ENCODE assay signal across 1 cellular context in genomic region chr1:53430779-53431178, GRCh38.
TF ChIP-seq lines count a peak whose summit lies in the region.

No MANE protein-coding gene starts in this region.

TF ChIP-seq in WTC11, 78 proteins besides CTCF, POLR2A, EP300 and RAD21 (continued from another document):
- TF ChIP-seq, protein P1, sequence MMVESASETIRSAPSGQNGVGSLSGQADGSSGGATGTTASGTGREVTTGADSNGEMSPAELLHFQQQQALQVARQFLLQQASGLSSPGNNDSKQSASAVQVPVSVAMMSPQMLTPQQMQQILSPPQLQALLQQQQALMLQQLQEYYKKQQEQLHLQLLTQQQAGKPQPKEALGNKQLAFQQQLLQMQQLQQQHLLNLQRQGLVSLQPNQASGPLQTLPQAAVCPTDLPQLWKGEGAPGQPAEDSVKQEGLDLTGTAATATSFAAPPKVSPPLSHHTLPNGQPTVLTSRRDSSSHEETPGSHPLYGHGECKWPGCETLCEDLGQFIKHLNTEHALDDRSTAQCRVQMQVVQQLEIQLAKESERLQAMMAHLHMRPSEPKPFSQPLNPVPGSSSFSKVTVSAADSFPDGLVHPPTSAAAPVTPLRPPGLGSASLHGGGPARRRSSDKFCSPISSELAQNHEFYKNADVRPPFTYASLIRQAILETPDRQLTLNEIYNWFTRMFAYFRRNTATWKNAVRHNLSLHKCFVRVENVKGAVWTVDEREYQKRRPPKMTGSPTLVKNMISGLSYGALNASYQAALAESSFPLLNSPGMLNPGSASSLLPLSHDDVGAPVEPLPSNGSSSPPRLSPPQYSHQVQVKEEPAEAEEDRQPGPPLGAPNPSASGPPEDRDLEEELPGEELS (CRISPR knock-in tag; IDR thresholded peaks at IDR 0.05): peak; percentile 87; the same call in 1 of the 2 replicates
- TF ChIP-seq NR1H2 (CRISPR knock-in tag; IDR thresholded peaks at IDR 0.05) (no peak), NR3C1 (CRISPR knock-in tag; conservative IDR thresholded peaks at IDR 0.05; ENCODE audit: low read depth) (no peak), TEAD1 (CRISPR knock-in tag; IDR thresholded peaks at IDR 0.05) (peak; percentile 93; the same call in 1 of the 2 replicates), E2F5 (CRISPR knock-in tag; IDR thresholded peaks at IDR 0.05) (no peak), FOXP1 (CRISPR knock-in tag; IDR thresholded peaks at IDR 0.05; ENCODE audit: borderline replicate concordance) (no peak), ZNF423 (CRISPR knock-in tag; IDR thresholded peaks at IDR 0.05) (no peak), TEAD4 (CRISPR knock-in tag; IDR thresholded peaks at IDR 0.05) (no peak), SMAD3 (CRISPR knock-in tag; IDR thresholded peaks at IDR 0.05; ENCODE audit: borderline replicate concordance) (no peak), EMX1 (CRISPR knock-in tag; IDR thresholded peaks at IDR 0.05) (no peak), ZNF138 (CRISPR knock-in tag; conservative IDR thresholded peaks at IDR 0.05) (no peak), ZNF317 (CRISPR knock-in tag; IDR thresholded peaks at IDR 0.05; ENCODE audit: borderline replicate concordance, low read depth) (no peak), ZNF263 (CRISPR knock-in tag; IDR thresholded peaks at IDR 0.05; ENCODE audit: low read depth) (no peak), CBFB (CRISPR knock-in tag; IDR thresholded peaks at IDR 0.05; ENCODE audit: low read depth) (0 out of 2 replicates have a peak, but pooled peaks have one; percentile 77), TCF7 (CRISPR knock-in tag; IDR thresholded peaks at IDR 0.05; ENCODE audit: low read depth) (no peak), HMGA2 (CRISPR knock-in tag; IDR thresholded peaks at IDR 0.05) (no peak), TP53 (CRISPR knock-in tag; IDR thresholded peaks at IDR 0.05) (0 out of 2 replicates have a peak, but pooled peaks have one; percentile 34), USF2 (CRISPR knock-in tag; IDR thresholded peaks at IDR 0.05) (no peak), ZBTB43 (CRISPR knock-in tag; IDR thresholded peaks at IDR 0.05) (no peak), JUN (CRISPR knock-in tag; IDR thresholded peaks at IDR 0.05) (no peak), ESRRA (CRISPR knock-in tag; IDR thresholded peaks at IDR 0.05; ENCODE audit: borderline replicate concordance) (no peak), ATF2 (CRISPR knock-in tag; IDR thresholded peaks at IDR 0.05; ENCODE audit: borderline replicate concordance, low read depth) (no peak), MYBL2 (CRISPR knock-in tag; IDR thresholded peaks at IDR 0.05) (no peak), SP1 (CRISPR knock-in tag; conservative IDR thresholded peaks at IDR 0.05) (0 out of 2 replicates have a peak, but pooled peaks have one; percentile 17)
- TF ChIP-seq, protein P2, sequence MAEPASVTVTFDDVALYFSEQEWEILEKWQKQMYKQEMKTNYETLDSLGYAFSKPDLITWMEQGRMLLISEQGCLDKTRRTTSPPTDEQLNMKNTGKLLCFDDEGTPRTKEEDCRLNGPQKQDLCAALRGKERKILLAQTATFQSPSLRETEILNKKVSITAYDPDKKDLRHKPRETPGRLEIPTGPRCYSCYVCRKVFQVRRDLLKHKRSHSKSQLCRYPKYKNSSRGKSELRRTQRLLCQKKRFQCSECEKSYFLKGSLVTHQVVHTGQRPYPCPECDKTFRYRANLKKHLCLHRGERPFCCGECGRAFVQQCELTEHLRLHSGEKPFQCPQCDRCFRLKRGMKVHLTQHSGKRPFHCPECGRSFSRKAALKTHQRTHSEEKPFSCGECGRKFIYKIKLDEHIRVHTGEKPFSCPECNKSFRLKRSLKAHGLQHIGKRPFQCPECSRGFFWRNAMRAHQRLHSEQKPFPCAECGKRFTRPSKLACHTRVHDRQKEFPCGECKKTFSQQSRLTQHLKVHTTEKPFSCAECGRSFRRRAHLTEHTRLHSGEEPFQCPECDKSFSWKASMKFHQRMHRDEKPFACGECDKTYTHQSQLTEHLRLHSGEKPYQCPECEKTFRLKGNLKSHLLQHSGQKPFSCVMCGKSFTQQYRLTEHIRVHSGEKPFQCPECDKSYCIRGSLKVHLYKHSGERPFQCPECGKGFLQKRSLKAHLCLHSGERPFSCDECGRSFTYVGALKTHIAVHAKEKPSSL (CRISPR knock-in tag; conservative IDR thresholded peaks at IDR 0.05): no peak
- TF ChIP-seq, protein P3, sequence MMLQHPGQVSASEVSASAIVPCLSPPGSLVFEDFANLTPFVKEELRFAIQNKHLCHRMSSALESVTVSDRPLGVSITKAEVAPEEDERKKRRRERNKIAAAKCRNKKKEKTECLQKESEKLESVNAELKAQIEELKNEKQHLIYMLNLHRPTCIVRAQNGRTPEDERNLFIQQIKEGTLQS (CRISPR knock-in tag; conservative IDR thresholded peaks at IDR 0.05): no peak
- TF ChIP-seq, protein P4, sequence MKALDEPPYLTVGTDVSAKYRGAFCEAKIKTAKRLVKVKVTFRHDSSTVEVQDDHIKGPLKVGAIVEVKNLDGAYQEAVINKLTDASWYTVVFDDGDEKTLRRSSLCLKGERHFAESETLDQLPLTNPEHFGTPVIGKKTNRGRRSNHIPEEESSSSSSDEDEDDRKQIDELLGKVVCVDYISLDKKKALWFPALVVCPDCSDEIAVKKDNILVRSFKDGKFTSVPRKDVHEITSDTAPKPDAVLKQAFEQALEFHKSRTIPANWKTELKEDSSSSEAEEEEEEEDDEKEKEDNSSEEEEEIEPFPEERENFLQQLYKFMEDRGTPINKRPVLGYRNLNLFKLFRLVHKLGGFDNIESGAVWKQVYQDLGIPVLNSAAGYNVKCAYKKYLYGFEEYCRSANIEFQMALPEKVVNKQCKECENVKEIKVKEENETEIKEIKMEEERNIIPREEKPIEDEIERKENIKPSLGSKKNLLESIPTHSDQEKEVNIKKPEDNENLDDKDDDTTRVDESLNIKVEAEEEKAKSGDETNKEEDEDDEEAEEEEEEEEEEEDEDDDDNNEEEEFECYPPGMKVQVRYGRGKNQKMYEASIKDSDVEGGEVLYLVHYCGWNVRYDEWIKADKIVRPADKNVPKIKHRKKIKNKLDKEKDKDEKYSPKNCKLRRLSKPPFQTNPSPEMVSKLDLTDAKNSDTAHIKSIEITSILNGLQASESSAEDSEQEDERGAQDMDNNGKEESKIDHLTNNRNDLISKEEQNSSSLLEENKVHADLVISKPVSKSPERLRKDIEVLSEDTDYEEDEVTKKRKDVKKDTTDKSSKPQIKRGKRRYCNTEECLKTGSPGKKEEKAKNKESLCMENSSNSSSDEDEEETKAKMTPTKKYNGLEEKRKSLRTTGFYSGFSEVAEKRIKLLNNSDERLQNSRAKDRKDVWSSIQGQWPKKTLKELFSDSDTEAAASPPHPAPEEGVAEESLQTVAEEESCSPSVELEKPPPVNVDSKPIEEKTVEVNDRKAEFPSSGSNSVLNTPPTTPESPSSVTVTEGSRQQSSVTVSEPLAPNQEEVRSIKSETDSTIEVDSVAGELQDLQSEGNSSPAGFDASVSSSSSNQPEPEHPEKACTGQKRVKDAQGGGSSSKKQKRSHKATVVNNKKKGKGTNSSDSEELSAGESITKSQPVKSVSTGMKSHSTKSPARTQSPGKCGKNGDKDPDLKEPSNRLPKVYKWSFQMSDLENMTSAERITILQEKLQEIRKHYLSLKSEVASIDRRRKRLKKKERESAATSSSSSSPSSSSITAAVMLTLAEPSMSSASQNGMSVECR (CRISPR knock-in tag; IDR thresholded peaks at IDR 0.05; ENCODE audit: borderline replicate concordance): no peak
- TF ChIP-seq, protein P5, sequence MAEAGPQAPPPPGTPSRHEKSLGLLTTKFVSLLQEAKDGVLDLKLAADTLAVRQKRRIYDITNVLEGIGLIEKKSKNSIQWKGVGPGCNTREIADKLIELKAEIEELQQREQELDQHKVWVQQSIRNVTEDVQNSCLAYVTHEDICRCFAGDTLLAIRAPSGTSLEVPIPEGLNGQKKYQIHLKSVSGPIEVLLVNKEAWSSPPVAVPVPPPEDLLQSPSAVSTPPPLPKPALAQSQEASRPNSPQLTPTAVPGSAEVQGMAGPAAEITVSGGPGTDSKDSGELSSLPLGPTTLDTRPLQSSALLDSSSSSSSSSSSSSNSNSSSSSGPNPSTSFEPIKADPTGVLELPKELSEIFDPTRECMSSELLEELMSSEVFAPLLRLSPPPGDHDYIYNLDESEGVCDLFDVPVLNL (CRISPR knock-in tag; IDR thresholded peaks at IDR 0.05; ENCODE audit: borderline replicate concordance, low read depth): no peak
- TF ChIP-seq, protein P6, sequence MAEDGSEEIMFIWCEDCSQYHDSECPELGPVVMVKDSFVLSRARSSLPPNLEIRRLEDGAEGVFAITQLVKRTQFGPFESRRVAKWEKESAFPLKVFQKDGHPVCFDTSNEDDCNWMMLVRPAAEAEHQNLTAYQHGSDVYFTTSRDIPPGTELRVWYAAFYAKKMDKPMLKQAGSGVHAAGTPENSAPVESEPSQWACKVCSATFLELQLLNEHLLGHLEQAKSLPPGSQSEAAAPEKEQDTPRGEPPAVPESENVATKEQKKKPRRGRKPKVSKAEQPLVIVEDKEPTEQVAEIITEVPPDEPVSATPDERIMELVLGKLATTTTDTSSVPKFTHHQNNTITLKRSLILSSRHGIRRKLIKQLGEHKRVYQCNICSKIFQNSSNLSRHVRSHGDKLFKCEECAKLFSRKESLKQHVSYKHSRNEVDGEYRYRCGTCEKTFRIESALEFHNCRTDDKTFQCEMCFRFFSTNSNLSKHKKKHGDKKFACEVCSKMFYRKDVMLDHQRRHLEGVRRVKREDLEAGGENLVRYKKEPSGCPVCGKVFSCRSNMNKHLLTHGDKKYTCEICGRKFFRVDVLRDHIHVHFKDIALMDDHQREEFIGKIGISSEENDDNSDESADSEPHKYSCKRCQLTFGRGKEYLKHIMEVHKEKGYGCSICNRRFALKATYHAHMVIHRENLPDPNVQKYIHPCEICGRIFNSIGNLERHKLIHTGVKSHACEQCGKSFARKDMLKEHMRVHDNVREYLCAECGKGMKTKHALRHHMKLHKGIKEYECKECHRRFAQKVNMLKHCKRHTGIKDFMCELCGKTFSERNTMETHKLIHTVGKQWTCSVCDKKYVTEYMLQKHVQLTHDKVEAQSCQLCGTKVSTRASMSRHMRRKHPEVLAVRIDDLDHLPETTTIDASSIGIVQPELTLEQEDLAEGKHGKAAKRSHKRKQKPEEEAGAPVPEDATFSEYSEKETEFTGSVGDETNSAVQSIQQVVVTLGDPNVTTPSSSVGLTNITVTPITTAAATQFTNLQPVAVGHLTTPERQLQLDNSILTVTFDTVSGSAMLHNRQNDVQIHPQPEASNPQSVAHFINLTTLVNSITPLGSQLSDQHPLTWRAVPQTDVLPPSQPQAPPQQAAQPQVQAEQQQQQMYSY (CRISPR knock-in tag; IDR thresholded peaks at IDR 0.05): no peak
